Comparison of ENCODE assay signal across 24 cellular contexts in genomic region chr3:134103470-134103869, GRCh38.
"Had no signal": no experiment of that assay in that cellular context is flagged by ENCODE, and none has a peak within 500 bp of the region (broad histone marks: within the 10 kb centered on the region; RNA-seq: fewer than 3 reads in every experiment).

No MANE protein-coding gene starts in this region.

- H3K9ac ChIP-seq: neural progenitor cell had no signal

- H3K4me3 Mint-ChIP-seq: naive thymus-derived CD4-positive, alpha-beta T cell; nephron; neural progenitor cell; stimulated activated effector memory CD8-positive, alpha-beta T cell treated with anti-CD3 and anti-CD28 coated beads, Interleukin-12 subunit alpha, Interleukin-12 subunit beta, amount 100 ng/mL, for 72 hours; type B pancreatic cell had no signal

- ATAC-seq: gastrocnemius medialis; left cardiac atrium; left lung; naive thymus-derived CD4-positive, alpha-beta T cell; psoas muscle; right cardiac atrium; stimulated activated effector memory CD8-positive, alpha-beta T cell treated with anti-CD3 and anti-CD28 coated beads, Interleukin-12 subunit alpha, Interleukin-12 subunit beta, amount 100 ng/mL, for 72 hours had no signal

- H3K27ac ChIP-seq: gastrocnemius medialis, left lung, neural progenitor cell, psoas muscle, sigmoid colon, stomach, thyroid gland had no signal

- H3K27ac Mint-ChIP-seq: nephron; neural progenitor cell; stimulated activated effector memory CD8-positive, alpha-beta T cell treated with anti-CD3 and anti-CD28 coated beads, Interleukin-12 subunit alpha, Interleukin-12 subunit beta, amount 100 ng/mL, for 72 hours; type B pancreatic cell had no signal

- DNase-seq: cerebellar nuclear complex; cortex of kidney; effector CD8-positive, alpha-beta T cell; gastrocnemius medialis; head of caudate nucleus; left cardiac atrium; left lung; mesendoderm; midbrain; naive thymus-derived CD4-positive, alpha-beta T cell; nucleus accumbens; posterior cingulate gyrus; psoas muscle; right cardiac atrium; sigmoid colon; stimulated activated CD4-positive, alpha-beta T cell treated with anti-CD3 and anti-CD28 coated beads, Interleukin-2, amount 100 ng/mL, for 24 hours; stimulated activated CD4-positive, alpha-beta T cell treated with anti-CD3 and anti-CD28 coated beads, Interleukin-4, amount 100 ng/mL, for 24 hours; stimulated activated naive CD4-positive, alpha-beta T cell treated with Interleukin-2 at 50 U/mL for 16 hours; stomach; thyroid gland had no signal

- H3K4me3 ChIP-seq: gastrocnemius medialis, left lung, neural progenitor cell, psoas muscle, sigmoid colon, stomach, thyroid gland had no signal

- H3K27me3 Mint-ChIP-seq: type B pancreatic cell had no signal

- H3K4me1 Mint-ChIP-seq: nephron; neural progenitor cell; stimulated activated effector memory CD8-positive, alpha-beta T cell treated with anti-CD3 and anti-CD28 coated beads, Interleukin-12 subunit alpha, Interleukin-12 subunit beta, amount 100 ng/mL, for 72 hours had no signal

- H3K4me1 ChIP-seq: gastrocnemius medialis, left lung, neural progenitor cell, psoas muscle, sigmoid colon, stomach, thyroid gland had no signal

- H3K27me3 ChIP-seq: gastrocnemius medialis, left lung, neural progenitor cell, sigmoid colon, stomach, thyroid gland had no signal

- H3K9me3 Mint-ChIP-seq: type B pancreatic cell had no signal

- H3K9me3 ChIP-seq: gastrocnemius medialis, psoas muscle, thyroid gland had no signal

- H3K36me3 Mint-ChIP-seq: neural progenitor cell; stimulated activated effector memory CD8-positive, alpha-beta T cell treated with anti-CD3 and anti-CD28 coated beads, Interleukin-12 subunit alpha, Interleukin-12 subunit beta, amount 100 ng/mL, for 72 hours; type B pancreatic cell had no signal

- H2AFZ ChIP-seq: neural progenitor cell had no signal

- H3K36me3 ChIP-seq: gastrocnemius medialis, left lung, neural progenitor cell, sigmoid colon, stomach, thyroid gland had no signal

- H3K4me2 ChIP-seq: neural progenitor cell had no signal
